Comparison of ENCODE assay signal across 17 cellular contexts in genomic region chr3:37559461-37559860, GRCh38.
DNase-seq lines count a peak whose midpoint lies in the region; ATAC-seq and TF ChIP-seq lines count a peak whose summit lies in the region.
"Had no signal": no experiment of that assay in that cellular context is flagged by ENCODE, and none has a peak within 500 bp of the region (broad histone marks: within the 10 kb centered on the region; RNA-seq: fewer than 3 reads in every experiment).

No MANE protein-coding gene starts in this region.

- no peaks in the 10 kb centered on the region for H3K36me3 Mint-ChIP-seq in osteocyte (ENCODE audit: unreplicated experiment)
- H3K36me3 Mint-ChIP-seq: activated naive CD4-positive, alpha-beta T cell treated with anti-CD3 and anti-CD28 coated beads, Interleukin-2, amount 50 U/mL, for 72 hours had no signal

- ATAC-seq in lower lobe of right lung = no peak
- ATAC-seq: activated naive CD4-positive, alpha-beta T cell treated with anti-CD3 and anti-CD28 coated beads, Interleukin-2, amount 50 U/mL, for 72 hours; PC-3 had no signal

- H3K9me3 ChIP-seq in ascending aorta (no peaks in the 10 kb centered on the region), neutrophil (no peaks in the 10 kb centered on the region), lower lobe of right lung (no peaks in the 10 kb centered on the region)
- H3K9me3 ChIP-seq: psoas muscle, uterus had no signal

- DNase-seq in NCI-H1694 (lab: John Stamatoyannopoulos, UW) = peak; percentile 12
- no peak for DNase-seq in NCI-H1694 treated with DMSO at 0.1 percent for 48 hours (lab: John Stamatoyannopoulos, UW)
- DNase-seq in NCI-H146 (lab: John Stamatoyannopoulos, UW) = peak; percentile 62
- peak in 1 of 2 donors; percentile 70 for DNase-seq in ascending aorta (ENCODE audit: low spot score in 2 of 2)
- no peak for DNase-seq in hepatic stellate cell (ENCODE audit: low spot score)
- DNase-seq in lower lobe of right lung = no peak
- no peak for DNase-seq in osteocyte (ENCODE audit: extremely low spot score, unreplicated experiment)
- DNase-seq: activated CD4-positive, CD25-positive, alpha-beta regulatory T cell; activated CD8-positive, alpha-beta memory T cell treated with anti-CD3 and anti-CD28 coated beads, Interleukin-2, amount 50 U/mL, for 4 hours; GOT3; MM.1S; PC-3; psoas muscle; stimulated activated CD4-positive, alpha-beta T cell treated with anti-CD3 and anti-CD28 coated beads, Interleukin-2, amount 100 ng/mL, for 24 hours; uterus had no signal

- no peak overlapping the region for H3K4me3 Mint-ChIP-seq in osteocyte (ENCODE audit: unreplicated experiment)

- H3K4me1 Mint-ChIP-seq in osteocyte (ENCODE audit: unreplicated experiment) = no peaks in the 10 kb centered on the region

- TF ChIP-seq CTCF in ascending aorta (IDR thresholded peaks at IDR 0.05) = no peak
- TF ChIP-seq CTCF in neutrophil (IDR thresholded peaks at IDR 0.05) = no peak
- TF ChIP-seq CTCF in lower lobe of right lung (IDR thresholded peaks at IDR 0.05) = no peak
- TF ChIP-seq CTCF in osteocyte (IDR thresholded peaks at IDR 0.05) = no peak

- H3K4me1 ChIP-seq in ascending aorta (peaks cover 0 to 18% of the 10 kb centered on the region in 2 donors), neutrophil (ENCODE audit: control insufficient read depth in 1 of 2, insufficient read depth in 1 of 2, low read depth in 1 of 2, low read length in 1 of 2) (peaks cover 42 to 50% of the 10 kb centered on the region in 2 experiments), lower lobe of right lung (peaks cover 7% of the 10 kb centered on the region)
- H3K4me1 ChIP-seq: uterus had no signal

- H3K27me3 ChIP-seq in ascending aorta (no peaks in the 10 kb centered on the region), neutrophil (no peaks in the 10 kb centered on the region), lower lobe of right lung (ENCODE audit: low read depth) (no peaks in the 10 kb centered on the region)
- H3K27me3 ChIP-seq: uterus had no signal

- H3K9me3 Mint-ChIP-seq in osteocyte (ENCODE audit: unreplicated experiment) = no peaks in the 10 kb centered on the region
- H3K9me3 Mint-ChIP-seq: activated naive CD4-positive, alpha-beta T cell treated with anti-CD3 and anti-CD28 coated beads, Interleukin-2, amount 50 U/mL, for 72 hours had no signal

- peaks cover 0 to 3% of the 10 kb centered on the region in 2 donors for H3K36me3 ChIP-seq in ascending aorta
- H3K36me3 ChIP-seq in neutrophil = no peaks in the 10 kb centered on the region
- no peaks in the 10 kb centered on the region for H3K36me3 ChIP-seq in lower lobe of right lung
- H3K36me3 ChIP-seq: uterus had no signal

- no peak overlapping the region for H3K27ac Mint-ChIP-seq in osteocyte (ENCODE audit: unreplicated experiment)
- H3K27ac Mint-ChIP-seq: activated naive CD4-positive, alpha-beta T cell treated with anti-CD3 and anti-CD28 coated beads, Interleukin-2, amount 50 U/mL, for 72 hours had no signal

- H3K27me3 Mint-ChIP-seq in osteocyte (ENCODE audit: unreplicated experiment) = peaks cover 12% of the 10 kb centered on the region

- peak overlapping the region; percentile 63 to 81 for H3K27ac ChIP-seq in ascending aorta
- peak overlapping the region; percentile 49 for H3K27ac ChIP-seq in neutrophil
- no peak overlapping the region for H3K27ac ChIP-seq in lower lobe of right lung
- H3K27ac ChIP-seq: psoas muscle, uterus had no signal

- intact Hi-C loops in ascending aorta (cut with DNase I) (no loop called here), lower lobe of right lung (cut with DNase I) (no loop called here)

- no peak overlapping the region for H3K4me3 ChIP-seq in ascending aorta
- H3K4me3 ChIP-seq in neutrophil (ENCODE audit: low read depth in 1 of 2, low read length in 1 of 2) = no peak overlapping the region
- H3K4me3 ChIP-seq in lower lobe of right lung = no peak overlapping the region
- H3K4me3 ChIP-seq: psoas muscle, uterus had no signal

Comparison
In these comparisons a context has a peak if more than half of its experiments do, and no peak if none do; other contexts are left out.
1. DNase-seq: peak in NCI-H1694 (single experiment) and NCI-H146 (single experiment); none in NCI-H1694 treated with DMSO at 0.1 percent for 48 hours (single experiment), hepatic stellate cell (single experiment), lower lobe of right lung (single experiment) and osteocyte (single experiment).